ENCODE assay signal across 8 cellular contexts in the genomic region with DNA sequence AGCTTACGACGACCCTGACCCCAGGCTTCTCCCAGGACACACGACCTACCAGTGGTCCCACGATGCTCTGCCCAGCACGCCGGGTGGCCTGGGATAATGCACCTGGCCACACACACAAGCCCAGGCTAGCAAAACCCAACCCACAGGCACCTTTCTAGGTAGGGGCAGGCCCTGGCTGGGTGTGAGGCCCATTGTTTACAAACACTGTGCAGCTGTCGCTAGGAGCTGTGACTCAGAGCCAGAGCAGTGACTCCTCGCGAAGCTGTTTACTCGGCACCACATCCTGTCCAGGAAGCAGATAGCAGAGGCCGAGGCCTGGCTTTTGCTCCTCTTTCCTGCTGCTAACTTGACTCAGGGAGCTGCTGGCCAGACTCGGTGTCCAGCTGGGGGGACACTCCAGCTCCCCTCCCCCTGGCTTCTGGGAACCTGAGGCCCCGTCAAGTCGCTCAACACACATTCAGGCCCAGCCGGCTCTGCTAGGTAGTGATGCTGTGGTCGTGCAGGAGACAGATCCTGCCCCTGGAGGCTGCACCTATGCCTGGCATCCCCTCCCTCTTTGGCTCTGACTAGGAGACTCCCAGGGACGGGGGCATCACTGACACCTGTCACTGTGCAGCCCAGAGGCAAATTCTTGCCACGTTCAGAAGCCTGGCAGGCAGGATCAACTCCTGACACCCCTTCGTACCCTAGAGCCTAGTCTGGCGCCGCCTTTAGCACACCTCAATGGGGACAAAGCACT. TPM values are rescaled to one million over a fixed set of nuclear protein-coding genes. Genes with fewer than 3 reads are reported as not detected.
DNase-seq lines count a peak whose midpoint lies in the region; ATAC-seq and TF ChIP-seq lines count a peak whose summit lies in the region.

No MANE protein-coding gene starts in this region.

- DNase-seq in A172 (ENCODE audit: low spot score) (peak; percentile 99), NCI-H345 (lab: John Stamatoyannopoulos, UW) (peak; percentile 89), memory B cell (ENCODE audit: low spot score in 2 of 2) (peak; percentile 82 to 83)
- DNase-seq in activated CD8-positive, alpha-beta T cell treated with anti-CD3 and anti-CD28 coated beads for 36 hours = peak; percentile 94
- DNase-seq in stimulated activated CD8-positive, alpha-beta memory T cell treated with anti-CD3 and anti-CD28 coated beads, Interleukin-12 subunit alpha, Interleukin-12 subunit beta, amount 100 ng/mL, for 4 hours (ENCODE audit: low read depth) = peak; percentile 63

- H3K4me1 Mint-ChIP-seq in activated CD8-positive, alpha-beta T cell treated with anti-CD3 and anti-CD28 coated beads for 36 hours (ENCODE audit: low read depth) = peaks cover 72% of the 10 kb centered on the region
- H3K4me1 Mint-ChIP-seq in memory B cell = peaks cover 35% of the 10 kb centered on the region

- H3K27me3 ChIP-seq in ectodermal cell (ENCODE audit: control insufficient read depth, insufficient read depth, low read length, poor library complexity, severe bottlenecking) = no peaks in the 10 kb centered on the region

- no peaks in the 10 kb centered on the region for H3K27me3 Mint-ChIP-seq in activated CD8-positive, alpha-beta T cell treated with anti-CD3 and anti-CD28 coated beads for 36 hours
- H3K27me3 Mint-ChIP-seq in memory B cell = no peaks in the 10 kb centered on the region

- ATAC-seq in GM18861 (IDR thresholded peaks at IDR 0.05; ENCODE audit: unreplicated experiment) (peak; percentile 67), HG03097 (IDR thresholded peaks at IDR 0.05; ENCODE audit: low FRiP score, unreplicated experiment) (peak; percentile 71), memory B cell (ENCODE audit: low read depth) (peak; percentile 94)
- ATAC-seq in activated CD8-positive, alpha-beta T cell treated with anti-CD3 and anti-CD28 coated beads for 36 hours = peak; percentile 81

- no peak for TF ChIP-seq CTCF in activated CD8-positive, alpha-beta T cell treated with anti-CD3 and anti-CD28 coated beads for 36 hours (IDR thresholded peaks at IDR 0.05)

- CTCF ChIA-PET in activated CD8-positive, alpha-beta T cell treated with anti-CD3 and anti-CD28 coated beads for 36 hours (lab: Charles Lee) = interaction anchor here (0.8 to 12.6 kb wide), 8 partner anchors 11 to 112 kb away, joined by 3 to 177 read pairs (median 4); no protein-coding TSS in a partner anchor

- peaks cover 20% of the 10 kb centered on the region for H3K4me1 ChIP-seq in ectodermal cell (ENCODE audit: control insufficient read depth, insufficient read depth, low read length)

- H3K4me3 ChIP-seq in ectodermal cell (ENCODE audit: insufficient read depth, low read depth, low read length) = no peak overlapping the region

- no peaks in the 10 kb centered on the region for H3K9me3 ChIP-seq in ectodermal cell (ENCODE audit: control insufficient read depth, low read length)

- POLR2A ChIA-PET in activated CD8-positive, alpha-beta T cell treated with anti-CD3 and anti-CD28 coated beads for 36 hours (lab: Charles Lee) = interaction anchor here (0.6 to 7.6 kb wide), 11 partner anchors 8 to 239 kb away, joined by 3 to 78 read pairs (median 4); a partner anchor contains a TSS

- H3K27ac ChIP-seq in ectodermal cell (ENCODE audit: insufficient read depth, low read depth, low read length, poor library complexity, severe bottlenecking) = peak overlapping the region; percentile 97

- no peaks in the 10 kb centered on the region for H3K36me3 ChIP-seq in ectodermal cell (ENCODE audit: control insufficient read depth, insufficient read depth, low read length)

- 76% methylated on average over 21 of the region's 21 CpGs for WGBS in ectodermal cell, 2 experiments

- H3K4me3 Mint-ChIP-seq in activated CD8-positive, alpha-beta T cell treated with anti-CD3 and anti-CD28 coated beads for 36 hours = peak overlapping the region; percentile 47
- peak overlapping the region; percentile 69 for H3K4me3 Mint-ChIP-seq in memory B cell

- no peaks in the 10 kb centered on the region for H3K9me3 Mint-ChIP-seq in activated CD8-positive, alpha-beta T cell treated with anti-CD3 and anti-CD28 coated beads for 36 hours
- no peaks in the 10 kb centered on the region for H3K9me3 Mint-ChIP-seq in memory B cell

- peaks cover 16% of the 10 kb centered on the region for H3K36me3 Mint-ChIP-seq in activated CD8-positive, alpha-beta T cell treated with anti-CD3 and anti-CD28 coated beads for 36 hours (ENCODE audit: low read depth)
- no peaks in the 10 kb centered on the region for H3K36me3 Mint-ChIP-seq in memory B cell

- intact Hi-C loops in activated CD8-positive, alpha-beta T cell treated with anti-CD3 and anti-CD28 coated beads for 36 hours (cut with micrococcal nuclease) = no loop called here

- peak overlapping the region; percentile 93 for H3K27ac Mint-ChIP-seq in activated CD8-positive, alpha-beta T cell treated with anti-CD3 and anti-CD28 coated beads for 36 hours
- peak overlapping the region; percentile 100 for H3K27ac Mint-ChIP-seq in memory B cell

RNA-seq across cellular contexts. Expression of a gene that starts 12.8 kb away (rescaled TPM):
- total RNA-seq in A172 (2014; rRNA removed; shearing (Covaris generic)) = 26.2 and 38.2 TPM in 2 replicates
- 10 to 100 TPM; 80.5 to 88.2 TPM for total RNA-seq in activated CD8-positive, alpha-beta T cell treated with anti-CD3 and anti-CD28 coated beads for 36 hours
- polyA plus RNA-seq in ectodermal cell (2013, experiment 1 of 4) = 47.0 TPM
- polyA plus RNA-seq in ectodermal cell (2013, experiment 2 of 4) = 48.7 TPM
- 50.8 TPM for polyA plus RNA-seq in ectodermal cell (2013, experiment 3 of 4)
- 56.8 TPM for polyA plus RNA-seq in ectodermal cell (2013, experiment 4 of 4)

RNA-seq across cellular contexts. Expression of a gene that starts 29.9 kb away (rescaled TPM):
- total RNA-seq in A172 (2014; rRNA removed; shearing (Covaris generic)) = 0.96 and 3.1 TPM in 2 replicates
- total RNA-seq in activated CD8-positive, alpha-beta T cell treated with anti-CD3 and anti-CD28 coated beads for 36 hours = 1 to 10 TPM; 3.6 to 4.1 TPM
- polyA plus RNA-seq in ectodermal cell (2013, experiment 1 of 4) = 2.1 TPM
- 2.2 TPM for polyA plus RNA-seq in ectodermal cell (2013, experiment 2 of 4)
- polyA plus RNA-seq in ectodermal cell (2013, experiment 3 of 4) = 1.5 TPM
- 2.8 TPM for polyA plus RNA-seq in ectodermal cell (2013, experiment 4 of 4)
